Comparison of ENCODE assay signal across 10 cellular contexts in the genomic region with DNA sequence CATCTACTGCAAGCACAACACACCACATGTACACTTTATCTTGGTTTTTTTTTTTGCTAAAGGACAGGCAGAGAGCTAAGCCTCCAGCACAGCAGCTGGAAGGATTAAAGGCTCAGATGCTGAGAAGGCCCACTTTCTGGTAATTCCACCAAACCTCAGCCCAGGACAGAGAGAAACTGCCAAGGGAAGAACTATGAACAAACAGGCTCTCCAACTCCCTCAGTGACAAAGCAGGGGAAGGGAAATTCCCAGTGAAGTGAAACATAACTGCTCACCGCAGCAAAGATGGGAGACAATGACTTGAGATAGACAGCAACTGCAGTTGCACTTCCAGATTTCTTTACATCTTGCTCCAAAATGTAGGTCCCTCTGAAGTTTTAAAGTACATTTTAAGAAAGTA. TPM values are rescaled to one million over a fixed set of nuclear protein-coding genes. Genes with fewer than 3 reads are reported as not detected.
A peak's percentile ranks its signal among the peaks of the same experiment; 100 is the strongest.
DNase-seq lines count a peak whose midpoint lies in the region; ATAC-seq and TF ChIP-seq lines count a peak whose summit lies in the region.
"Had no signal": no experiment of that assay in that cellular context is flagged by ENCODE, and none has a peak within 500 bp of the region (broad histone marks: within the 10 kb centered on the region; RNA-seq: fewer than 3 reads in every experiment).

No MANE protein-coding gene starts in this region.

- H3K4me3 ChIP-seq in OCI-LY3 (ENCODE audit: low read length) (peak overlapping the region; percentile 51), foreskin fibroblast (ENCODE audit: low read depth in 1 of 2, low read length in 2 of 2) (no peak overlapping the region)

- no peaks in the 10 kb centered on the region for H3K36me3 ChIP-seq in OCI-LY3 (replicated peaks; ENCODE audit: low read depth, low read length)

- H3K4me3 Mint-ChIP-seq in activated CD4-positive, alpha-beta memory T cell treated with anti-CD3 and anti-CD28 coated beads for 36 hours, result no peak overlapping the region
- no peak overlapping the region for H3K4me3 Mint-ChIP-seq in activated CD4-positive, alpha-beta memory T cell treated with anti-CD3 and anti-CD28 coated beads, Interleukin-2, amount 10 ng/mL, durations not matched to agents 7 days and 5 days
- no peak overlapping the region for H3K4me3 Mint-ChIP-seq in stimulated activated memory B cell treated with anti-CD40 and anti-IgM and Interleukin-4, amounts not matched to agents 10 μg/mL and 1 μg/mL and 100 μg/mL, for 72 hours
- H3K4me3 Mint-ChIP-seq: activated naive CD4-positive, alpha-beta T cell treated with anti-CD3 and anti-CD28 coated beads, Interleukin-2, amount 10 ng/mL, durations not matched to agents 7 days and 5 days had no signal

- no peak overlapping the region for H3K27ac Mint-ChIP-seq in activated CD4-positive, alpha-beta memory T cell treated with anti-CD3 and anti-CD28 coated beads for 36 hours
- H3K27ac Mint-ChIP-seq in activated CD4-positive, alpha-beta memory T cell treated with anti-CD3 and anti-CD28 coated beads, Interleukin-2, amount 10 ng/mL, durations not matched to agents 7 days and 5 days, result no peak overlapping the region
- no peak overlapping the region for H3K27ac Mint-ChIP-seq in stimulated activated memory B cell treated with anti-CD40 and anti-IgM and Interleukin-4, amounts not matched to agents 10 μg/mL and 1 μg/mL and 100 μg/mL, for 72 hours
- H3K27ac Mint-ChIP-seq: activated naive CD4-positive, alpha-beta T cell treated with anti-CD3 and anti-CD28 coated beads, Interleukin-2, amount 10 ng/mL, durations not matched to agents 7 days and 5 days had no signal

- ATAC-seq in HG02840 (IDR thresholded peaks at IDR 0.05; ENCODE audit: low FRiP score, unreplicated experiment) (peak; percentile 88), HG02970 (IDR thresholded peaks at IDR 0.05; ENCODE audit: low FRiP score, unreplicated experiment) (no peak)
- peak; percentile 68 for ATAC-seq in stimulated activated memory B cell treated with anti-CD40 and anti-IgM and Interleukin-4, amounts not matched to agents 10 μg/mL and 1 μg/mL and 100 μg/mL, for 72 hours

- H3K4me1 ChIP-seq in OCI-LY3 (ENCODE audit: low read length), result peaks cover 17% of the 10 kb centered on the region

- intact Hi-C loops in activated CD4-positive, alpha-beta memory T cell treated with anti-CD3 and anti-CD28 coated beads for 36 hours (cut with micrococcal nuclease), result loop anchor here (2.0 kb wide), 1 partner anchor 52 kb away; no protein-coding TSS in a partner anchor

- peak overlapping the region; percentile 67 for H3K4me2 ChIP-seq in OCI-LY3 (ENCODE audit: low read length)

- H3K4me1 Mint-ChIP-seq in activated CD4-positive, alpha-beta memory T cell treated with anti-CD3 and anti-CD28 coated beads for 36 hours (ENCODE audit: low read depth), result peaks cover 19% of the 10 kb centered on the region
- peaks cover 9% of the 10 kb centered on the region for H3K4me1 Mint-ChIP-seq in activated CD4-positive, alpha-beta memory T cell treated with anti-CD3 and anti-CD28 coated beads, Interleukin-2, amount 10 ng/mL, durations not matched to agents 7 days and 5 days
- peaks cover 23% of the 10 kb centered on the region for H3K4me1 Mint-ChIP-seq in stimulated activated memory B cell treated with anti-CD40 and anti-IgM and Interleukin-4, amounts not matched to agents 10 μg/mL and 1 μg/mL and 100 μg/mL, for 72 hours

- no peaks in the 10 kb centered on the region for H3K27me3 ChIP-seq in OCI-LY3 (ENCODE audit: low read depth, low read length)

- H3K27ac ChIP-seq in OCI-LY3 (ENCODE audit: low read length), result peak overlapping the region; percentile 18; the same call in 1 of the 2 replicates

- H3K36me3 Mint-ChIP-seq in activated CD4-positive, alpha-beta memory T cell treated with anti-CD3 and anti-CD28 coated beads for 36 hours, result no peaks in the 10 kb centered on the region
- no peaks in the 10 kb centered on the region for H3K36me3 Mint-ChIP-seq in activated CD4-positive, alpha-beta memory T cell treated with anti-CD3 and anti-CD28 coated beads, Interleukin-2, amount 10 ng/mL, durations not matched to agents 7 days and 5 days (ENCODE audit: low read depth)
- no peaks in the 10 kb centered on the region for H3K36me3 Mint-ChIP-seq in stimulated activated memory B cell treated with anti-CD40 and anti-IgM and Interleukin-4, amounts not matched to agents 10 μg/mL and 1 μg/mL and 100 μg/mL, for 72 hours
- H3K36me3 Mint-ChIP-seq: activated naive CD4-positive, alpha-beta T cell treated with anti-CD3 and anti-CD28 coated beads, Interleukin-2, amount 10 ng/mL, durations not matched to agents 7 days and 5 days had no signal

- TF ChIP-seq CTCF in OCI-LY3 (IDR thresholded peaks at IDR 0.05; ENCODE audit: low read depth, low read length) (no peak), foreskin fibroblast (IDR thresholded peaks at IDR 0.05; ENCODE audit: low read depth, low read length) (no peak)

- DNase-seq in activated CD4-positive, alpha-beta memory T cell treated with anti-CD3 and anti-CD28 coated beads for 36 hours, result peak; percentile 21
- no peak for DNase-seq in activated CD4-positive, alpha-beta memory T cell treated with anti-CD3 and anti-CD28 coated beads, Interleukin-2, amount 10 ng/mL, durations not matched to agents 7 days and 5 days
- no peak for DNase-seq in cerebellar cortex (ENCODE audit: low spot score)
- DNase-seq in foreskin fibroblast, result no peak
- DNase-seq: activated naive CD4-positive, alpha-beta T cell treated with anti-CD3 and anti-CD28 coated beads, Interleukin-2, amount 10 ng/mL, durations not matched to agents 7 days and 5 days; NCI-H1092 had no signal

- H3K9ac ChIP-seq in OCI-LY3 (ENCODE audit: low read length), result 0 out of 2 replicates have a peak overlapping the region, but pooled peaks have one; percentile 7

- peaks cover 54% of the 10 kb centered on the region for H3K27me3 Mint-ChIP-seq in activated CD4-positive, alpha-beta memory T cell treated with anti-CD3 and anti-CD28 coated beads for 36 hours
- peaks cover 42% of the 10 kb centered on the region for H3K27me3 Mint-ChIP-seq in activated CD4-positive, alpha-beta memory T cell treated with anti-CD3 and anti-CD28 coated beads, Interleukin-2, amount 10 ng/mL, durations not matched to agents 7 days and 5 days
- peaks cover 71% of the 10 kb centered on the region for H3K27me3 Mint-ChIP-seq in stimulated activated memory B cell treated with anti-CD40 and anti-IgM and Interleukin-4, amounts not matched to agents 10 μg/mL and 1 μg/mL and 100 μg/mL, for 72 hours

- no peak overlapping the region for H2AFZ ChIP-seq in OCI-LY3 (ENCODE audit: low read depth, low read length)

- POLR2A ChIA-PET in activated CD4-positive, alpha-beta memory T cell treated with anti-CD3 and anti-CD28 coated beads for 36 hours (lab: Charles Lee), result no interaction called here
- POLR2A ChIA-PET in activated CD4-positive, alpha-beta memory T cell treated with anti-CD3 and anti-CD28 coated beads, Interleukin-2, amount 10 ng/mL, durations not matched to agents 7 days and 5 days (lab: Charles Lee), result interaction anchor here (0.6 kb wide), 1 partner anchor 876 kb away, joined by 3 read pairs; no protein-coding TSS in a partner anchor

- H3K9me3 Mint-ChIP-seq in activated CD4-positive, alpha-beta memory T cell treated with anti-CD3 and anti-CD28 coated beads for 36 hours, result no peaks in the 10 kb centered on the region
- no peaks in the 10 kb centered on the region for H3K9me3 Mint-ChIP-seq in activated CD4-positive, alpha-beta memory T cell treated with anti-CD3 and anti-CD28 coated beads, Interleukin-2, amount 10 ng/mL, durations not matched to agents 7 days and 5 days
- H3K9me3 Mint-ChIP-seq in stimulated activated memory B cell treated with anti-CD40 and anti-IgM and Interleukin-4, amounts not matched to agents 10 μg/mL and 1 μg/mL and 100 μg/mL, for 72 hours, result no peaks in the 10 kb centered on the region
- H3K9me3 Mint-ChIP-seq: activated naive CD4-positive, alpha-beta T cell treated with anti-CD3 and anti-CD28 coated beads, Interleukin-2, amount 10 ng/mL, durations not matched to agents 7 days and 5 days had no signal

- CTCF ChIA-PET in activated CD4-positive, alpha-beta memory T cell treated with anti-CD3 and anti-CD28 coated beads for 36 hours (lab: Charles Lee), result interaction anchor here (1.1 kb wide), 2 partner anchors 30 to 185 kb away, joined by 3 to 4 read pairs; no protein-coding TSS in a partner anchor
- CTCF ChIA-PET in activated CD4-positive, alpha-beta memory T cell treated with anti-CD3 and anti-CD28 coated beads, Interleukin-2, amount 10 ng/mL, durations not matched to agents 7 days and 5 days (lab: Charles Lee), result interaction anchor here (1.3 kb wide), 1 partner anchor 186 kb away, joined by 4 read pairs; no protein-coding TSS in a partner anchor

- no peaks in the 10 kb centered on the region for H3K9me3 ChIP-seq in OCI-LY3 (ENCODE audit: insufficient read depth, low read length)

- no peaks in the 10 kb centered on the region for H3K79me2 ChIP-seq in OCI-LY3 (ENCODE audit: low read length)

- H4K20me1 ChIP-seq in OCI-LY3 (ENCODE audit: insufficient read depth, low read length), result no peaks in the 10 kb centered on the region

RNA-seq across cellular contexts. Expression of a gene that starts 4.8 kb away (rescaled TPM):
- not detected for total RNA-seq in activated CD4-positive, alpha-beta memory T cell treated with anti-CD3 and anti-CD28 coated beads for 36 hours
- not detected for total RNA-seq in activated CD4-positive, alpha-beta memory T cell treated with anti-CD3 and anti-CD28 coated beads, Interleukin-2, amount 10 ng/mL, durations not matched to agents 7 days and 5 days
